In genomic region chr18:40813116-40813515, GRCh38 we compare ENCODE assay signal across 22 cellular contexts.
DNase-seq lines count a peak whose midpoint lies in the region; FAIRE-seq and TF ChIP-seq lines count a peak whose summit lies in the region.
"Had no signal": no experiment of that assay in that cellular context is flagged by ENCODE, and none has a peak within 500 bp of the region (broad histone marks: within the 10 kb centered on the region; RNA-seq: fewer than 3 reads in every experiment).

No MANE protein-coding gene starts in this region.

- no peak for FAIRE-seq in astrocyte (lab: Jason Lieb, UNC)
- FAIRE-seq: HTR-8/SVneo had no signal

- H3K36me3 ChIP-seq in astrocyte (ENCODE audit: insufficient read depth, low read length), result no peaks in the 10 kb centered on the region

- H3K27ac ChIP-seq in astrocyte (ENCODE audit: low read depth, low read length), result no peak overlapping the region

- no peaks in the 10 kb centered on the region for H4K20me1 ChIP-seq in astrocyte (ENCODE audit: insufficient read depth, low read length)

- H3K9ac ChIP-seq in astrocyte (ENCODE audit: low read length), result no peak overlapping the region

- H3K9me3 ChIP-seq in astrocyte (ENCODE audit: insufficient read depth, low read depth, low read length), result no peaks in the 10 kb centered on the region

- H3K27me3 Mint-ChIP-seq in astrocyte (ENCODE audit: low read depth, unreplicated experiment), result no peaks in the 10 kb centered on the region

- no peak for TF ChIP-seq CTCF in astrocyte (IDR thresholded peaks at IDR 0.05; ENCODE audit: insufficient read depth, low read depth, low read length)

- peaks cover 19% of the 10 kb centered on the region for H3K4me1 Mint-ChIP-seq in astrocyte (ENCODE audit: low read depth, unreplicated experiment)

- no peak overlapping the region for H2AFZ ChIP-seq in astrocyte (ENCODE audit: low read depth, low read length)

- no peak overlapping the region for H3K4me2 ChIP-seq in astrocyte (ENCODE audit: low read length)

- no peak overlapping the region for H3K27ac Mint-ChIP-seq in astrocyte (ENCODE audit: unreplicated experiment)

- H3K36me3 Mint-ChIP-seq in astrocyte (ENCODE audit: low read depth, unreplicated experiment), result no peaks in the 10 kb centered on the region

- H3K4me1 ChIP-seq in astrocyte (ENCODE audit: insufficient read depth, low read length), result no peaks in the 10 kb centered on the region

- DNase-seq in EH (ENCODE audit: low read depth), result peak; percentile 1
- peak; percentile 36 for DNase-seq in astrocyte (ENCODE audit: low read depth)
- DNase-seq in fibroblast of peridontal ligament (ENCODE audit: extremely low read depth), result peak; percentile 55
- peak; percentile 2 for DNase-seq in skeletal muscle cell (ENCODE audit: low read depth)
- DNase-seq in A172 (ENCODE audit: low spot score), result no peak
- DNase-seq in DMS 273 (lab: John Stamatoyannopoulos, UW; ENCODE audit: unreplicated experiment), result no peak
- no peak for DNase-seq in SW 1271 (lab: John Stamatoyannopoulos, UW)
- DNase-seq: 8988T; Calu3; DMS153; DND-41; GOT3; HCEC 1CT; KBM-7; MM.1S; NCI-H2029; NCI-H446 treated with DMSO at 0.1 percent for 48 hours; NCI-H526; NCI-H82; NK-92 treated with Interleukin-12 subunit alpha and Interleukin-12 subunit beta, amount 100 ng/mL, for 24 hours; PC-3 had no signal

- no peak overlapping the region for H3K4me3 Mint-ChIP-seq in astrocyte (ENCODE audit: unreplicated experiment)

- no peaks in the 10 kb centered on the region for H3K79me2 ChIP-seq in astrocyte (ENCODE audit: insufficient read depth, low read length)

- H3K27me3 ChIP-seq in astrocyte (ENCODE audit: insufficient read depth, low read length), result no peaks in the 10 kb centered on the region

- H3K4me3 ChIP-seq in astrocyte (ENCODE audit: insufficient read depth, low read depth, low read length) (no peak overlapping the region), skeletal muscle cell (ENCODE audit: low read depth, low read length) (no peak overlapping the region)

- no peaks in the 10 kb centered on the region for H3K9me3 Mint-ChIP-seq in astrocyte (ENCODE audit: unreplicated experiment)

Comparison
In these comparisons a context has a peak if more than half of its experiments do, and no peak if none do; other contexts are left out.
1. DNase-seq: peak in EH (single experiment), astrocyte (single experiment), fibroblast of peridontal ligament (single experiment) and skeletal muscle cell (single experiment); none in A172 (single experiment), DMS 273 (single experiment) and SW 1271 (0 of 2).